Comparison of ENCODE assay signal across 7 cellular contexts in the genomic region with DNA sequence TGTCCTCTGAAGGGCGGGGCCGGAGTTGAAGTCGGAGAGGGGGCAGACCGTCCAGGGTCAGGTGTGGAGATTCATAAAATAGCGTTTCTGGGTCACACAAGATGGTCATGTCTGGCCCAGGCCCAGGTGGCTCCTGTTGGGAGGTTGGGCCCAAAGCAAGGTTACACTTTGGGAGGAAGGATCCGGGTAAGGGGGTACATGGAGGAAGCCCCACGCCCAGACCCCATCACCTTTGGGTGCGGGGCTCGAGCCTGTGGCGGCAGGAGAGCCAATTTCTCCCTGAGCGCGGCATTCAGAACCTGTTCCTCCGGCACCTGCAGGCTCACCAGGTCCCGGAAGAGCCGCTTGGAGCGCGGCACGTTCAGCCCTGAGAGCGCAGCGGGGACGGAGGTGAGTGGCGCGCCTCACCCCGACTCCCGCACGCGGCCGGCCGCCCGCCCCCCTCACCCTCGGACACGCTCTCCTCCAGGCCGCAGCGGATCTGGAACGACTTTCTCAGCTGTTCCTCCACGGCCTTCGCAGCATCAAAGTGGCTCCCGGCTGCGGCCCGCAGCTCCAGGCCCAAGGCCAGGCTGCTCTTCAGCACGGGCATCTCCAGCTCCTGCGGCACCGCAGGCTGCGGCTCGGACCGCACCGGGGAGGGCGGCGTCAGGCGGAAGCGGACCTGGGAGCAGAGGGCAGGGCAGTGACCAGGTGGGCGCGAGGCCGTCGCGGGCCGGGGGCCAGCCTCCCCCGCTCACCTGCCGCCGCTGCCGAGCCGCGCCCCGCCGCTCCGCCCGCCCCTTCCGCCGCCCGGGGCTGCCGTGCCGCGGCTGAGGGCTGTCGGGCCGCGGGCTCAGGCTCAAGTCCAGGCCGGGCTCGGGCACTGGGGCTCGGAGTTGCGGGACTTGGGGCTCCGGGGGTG. TPM values are rescaled to one million over a fixed set of nuclear protein-coding genes. Genes with fewer than 3 reads are reported as not detected.
DNase-seq lines count a peak whose midpoint lies in the region; ATAC-seq, FAIRE-seq and TF ChIP-seq lines count a peak whose summit lies in the region.

No MANE protein-coding gene starts in this region.

- peaks cover 3% of the 10 kb centered on the region for H3K79me1 ChIP-seq in H9 (ENCODE audit: insufficient read depth, low read depth, low read length, poor library complexity, severe bottlenecking)

- DNase-seq in GM12892 (ENCODE audit: insufficient read length) (peak; percentile 53), H9 (peak; percentile 45), MM.1S (peak; percentile 64), epithelial cell of proximal tubule (ENCODE audit: low read depth) (no peak), transverse colon (peak; percentile 64)
- peak; percentile 53 for DNase-seq in activated CD8-positive, alpha-beta memory T cell treated with anti-CD3 and anti-CD28 coated beads, Interleukin-2, amount 50 U/mL, for 4 hours
- DNase-seq in naive thymus-derived CD4-positive, alpha-beta T cell, result peak in 7 of 9 donors; percentile 44 to 57 (median 55)

- H4K20me1 ChIP-seq in H9 (ENCODE audit: control insufficient read depth, insufficient read depth, insufficient read length) (no peaks in the 10 kb centered on the region), MM.1S (ENCODE audit: insufficient read depth, low read length) (no peaks in the 10 kb centered on the region)

- TF ChIP-seq CTCF in H9 (conservative IDR thresholded peaks at IDR 0.05) (no peak), MM.1S (IDR thresholded peaks at IDR 0.05; ENCODE audit: low read length) (no peak), epithelial cell of proximal tubule (conservative IDR thresholded peaks at IDR 0.05; ENCODE audit: low read depth, low read length) (no peak), transverse colon (IDR thresholded peaks at IDR 0.05) (peak in 1 of 5 experiments; percentile 15)

- peak overlapping the region; percentile 99 for H3K4me3 ChIP-seq in MM.1S (ENCODE audit: low read length)
- peak overlapping the region; percentile 83 for H3K4me3 ChIP-seq in epithelial cell of proximal tubule (ENCODE audit: low read depth, low read length)
- H3K4me3 ChIP-seq in naive thymus-derived CD4-positive, alpha-beta T cell (ENCODE audit: low read length), result peak overlapping the region; percentile 89
- H3K4me3 ChIP-seq in transverse colon, result peak overlapping the region; percentile 62 to 94 (median 86)

- peaks cover 35 to 56% (median 37%) of the 10 kb centered on the region in 3 experiments for H3K36me3 Mint-ChIP-seq in H9 (ENCODE audit: insufficient read depth in 1 of 3, low read depth in 3 of 3)
- H3K36me3 Mint-ChIP-seq in naive thymus-derived CD4-positive, alpha-beta T cell, result peaks cover 0 to 30% (median 6%) of the 10 kb centered on the region in 5 donors

- no peak overlapping the region for H2BK5ac ChIP-seq in H9 (ENCODE audit: insufficient read length, low read length)

- H2AFZ ChIP-seq in H9 (ENCODE audit: low read length) (no peak overlapping the region), MM.1S (ENCODE audit: low read length) (peak overlapping the region; percentile 74; the same call in 1 of the 2 replicates)

- peak overlapping the region; percentile 91 for H3K4me2 ChIP-seq in H9 (ENCODE audit: insufficient read depth, insufficient read length, low read length)
- H3K4me2 ChIP-seq in MM.1S (ENCODE audit: low read depth, low read length), result peak overlapping the region; percentile 87

- H3K9me2 ChIP-seq in MM.1S (replicated peaks; ENCODE audit: insufficient read depth, low read length), result no peaks in the 10 kb centered on the region

- no peak overlapping the region for H2BK12ac ChIP-seq in H9 (ENCODE audit: insufficient read length, low read depth, low read length)

- H3K4ac ChIP-seq in H9 (ENCODE audit: low read depth, low read length), result no peak overlapping the region

- TF ChIP-seq EP300 in transverse colon (IDR thresholded peaks at IDR 0.05; ENCODE audit: low read depth), result no peak

- no peak overlapping the region for H3K27ac ChIP-seq in H9 (ENCODE audit: insufficient read length, low read depth, low read length)
- peak overlapping the region; percentile 94 for H3K27ac ChIP-seq in MM.1S (ENCODE audit: low read length)
- H3K27ac ChIP-seq in naive thymus-derived CD4-positive, alpha-beta T cell (ENCODE audit: low read depth, low read length), result peak overlapping the region; percentile 98
- H3K27ac ChIP-seq in transverse colon, result peak overlapping the region; percentile 96 to 98 (median 97)

- no CpG with 5 or more reads among the region's 81 CpGs for WGBS in H9 (ENCODE audit: extremely low coverage, insufficient read length, low lambda C conversion rate)
- WGBS in transverse colon (ENCODE audit: low coverage in 1 of 2), 2 donors, result 2 to 24% methylated on average over 5 to 26 of the region's 81 CpGs

- H3K23ac ChIP-seq in H9 (ENCODE audit: insufficient read length, low read depth, low read length), result no peak overlapping the region

- no peak overlapping the region for H4K8ac ChIP-seq in H9 (replicated peaks; ENCODE audit: insufficient read length, low read depth, low read length)

- H3K36me3 ChIP-seq in MM.1S (replicated peaks; ENCODE audit: insufficient read depth, low read length) (peaks cover 11% of the 10 kb centered on the region; the same call in 1 of the 2 replicates), transverse colon (peaks cover 0 to 12% (median 0%) of the 10 kb centered on the region in 4 donors)
- peaks cover 0 to 36% (median 3%) of the 10 kb centered on the region in 3 experiments for H3K36me3 ChIP-seq in naive thymus-derived CD4-positive, alpha-beta T cell (ENCODE audit: control insufficient read depth in 2 of 3, insufficient read depth in 3 of 3, low read length in 3 of 3)

- peak overlapping the region; percentile 87 to 96 for H3K4me3 Mint-ChIP-seq in H9
- H3K4me3 Mint-ChIP-seq in naive thymus-derived CD4-positive, alpha-beta T cell, result peak overlapping the region; percentile 86 to 100 (median 95)

- H3K9ac ChIP-seq in H9 (ENCODE audit: extremely low read depth, insufficient read length, low read length) (peak overlapping the region; percentile 63), MM.1S (ENCODE audit: low read length) (peak overlapping the region; percentile 98)

- H3K23me2 ChIP-seq in H9 (ENCODE audit: insufficient read length, low read depth, low read length, poor library complexity, severe bottlenecking), result peaks cover 8% of the 10 kb centered on the region

- H3K27me3 ChIP-seq in H9 (ENCODE audit: insufficient read depth, low read length) (no peaks in the 10 kb centered on the region), MM.1S (replicated peaks; ENCODE audit: insufficient read depth, low read length) (no peaks in the 10 kb centered on the region), transverse colon (no peaks in the 10 kb centered on the region)
- H3K27me3 ChIP-seq in naive thymus-derived CD4-positive, alpha-beta T cell (ENCODE audit: control insufficient read depth in 2 of 2, insufficient read depth in 2 of 2, low read length in 2 of 2), result no peaks in the 10 kb centered on the region

- in situ Hi-C loops in transverse colon (cut with MboI; ENCODE audit: low pct_ligation_motif_present in 1 of 4, low pct_unique_long_range_greater_than_20kb in 1 of 4, low sequenced_read_pairs in 3 of 4), result no loop called here

- no peaks in the 10 kb centered on the region for H3K9me3 Mint-ChIP-seq in H9
- peaks cover 0 to 6% (median 0%) of the 10 kb centered on the region in 11 donors for H3K9me3 Mint-ChIP-seq in naive thymus-derived CD4-positive, alpha-beta T cell

- ATAC-seq in naive thymus-derived CD4-positive, alpha-beta T cell, result peak; percentile 26

- H3K9me3 ChIP-seq in H9 (ENCODE audit: control insufficient read depth, low read depth, low read length) (no peaks in the 10 kb centered on the region), MM.1S (replicated peaks; ENCODE audit: insufficient read depth, low read length) (no peaks in the 10 kb centered on the region), transverse colon (no peaks in the 10 kb centered on the region)
- no peaks in the 10 kb centered on the region for H3K9me3 ChIP-seq in naive thymus-derived CD4-positive, alpha-beta T cell (ENCODE audit: control insufficient read depth in 2 of 3, low read length in 3 of 3)

- no peak overlapping the region for H4K5ac ChIP-seq in H9 (ENCODE audit: insufficient read length, low read depth, low read length)

- H3K79me2 ChIP-seq in H9 (ENCODE audit: insufficient read depth, low read length) (no peaks in the 10 kb centered on the region; the same call in 1 of the 2 replicates), MM.1S (ENCODE audit: low read length) (peaks cover 51% of the 10 kb centered on the region)

- CTCF ChIA-PET in naive thymus-derived CD4-positive, alpha-beta T cell (lab: Charles Lee), result interaction anchor here (0.6 to 1.4 kb wide), 3 partner anchors 99 to 1827 kb away, joined by 3 to 4 read pairs (median 3); no protein-coding TSS in a partner anchor

- no peak overlapping the region for H3T11ph ChIP-seq in H9 (ENCODE audit: low read length)

- intact Hi-C loops in naive thymus-derived CD4-positive, alpha-beta T cell (cut with micrococcal nuclease), result loop anchor here (1.0 to 10.0 kb wide), 5 partner anchors 7 to 889 kb away; a partner anchor contains a TSS
- intact Hi-C loops in transverse colon (cut with DNase I; ENCODE audit: low total_unique reads), result no loop called here

- H2BK20ac ChIP-seq in H9 (ENCODE audit: low read depth, low read length, poor library complexity, severe bottlenecking), result no peak overlapping the region

- H2BK120ac ChIP-seq in H9 (ENCODE audit: low read depth, low read length, poor library complexity, severe bottlenecking), result no peak overlapping the region

- peaks cover 44% of the 10 kb centered on the region for H3F3A ChIP-seq in MM.1S (ENCODE audit: insufficient read depth, low read length)

- POLR2A ChIA-PET in naive thymus-derived CD4-positive, alpha-beta T cell (lab: Charles Lee), result interaction anchor here (0.6 to 5.5 kb wide), 19 partner anchors 7 to 335 kb away, joined by 3 to 71 read pairs (median 5); a partner anchor contains a TSS

- TF ChIP-seq POLR2A in GM12892 (IDR thresholded peaks at IDR 0.05; ENCODE audit: low read depth, low read length) (peak; percentile 46; the same call in 1 of the 2 replicates), transverse colon (IDR thresholded peaks at IDR 0.05) (no peak)

- peak overlapping the region; percentile 59 for H3K18ac ChIP-seq in H9 (ENCODE audit: insufficient read length, low read depth, low read length)

- H3K56ac ChIP-seq in H9 (ENCODE audit: insufficient read length, low read depth, low read length), result no peak overlapping the region

- H3K27me3 Mint-ChIP-seq in H9 (ENCODE audit: low read depth), result peaks cover 3% of the 10 kb centered on the region; the same call in 1 of the 2 replicates
- H3K27me3 Mint-ChIP-seq in naive thymus-derived CD4-positive, alpha-beta T cell, result peaks cover 0 to 4% (median 0%) of the 10 kb centered on the region in 5 donors

- peaks cover 42 to 43% of the 10 kb centered on the region in 2 experiments for H3K4me1 Mint-ChIP-seq in H9
- peaks cover 30 to 52% (median 43%) of the 10 kb centered on the region in 7 donors for H3K4me1 Mint-ChIP-seq in naive thymus-derived CD4-positive, alpha-beta T cell

- H2AK5ac ChIP-seq in H9 (ENCODE audit: insufficient read length, low read length), result no peak overlapping the region

- no peak overlapping the region for H4K91ac ChIP-seq in H9 (ENCODE audit: insufficient read length, low read depth, low read length)

- peak overlapping the region; percentile 87 for H3K14ac ChIP-seq in H9 (ENCODE audit: insufficient read depth, low read length)

- H3K4me1 ChIP-seq in H9 (ENCODE audit: insufficient read depth, low read length) (no peaks in the 10 kb centered on the region), MM.1S (ENCODE audit: low read length) (peaks cover 15% of the 10 kb centered on the region; the same call in 1 of the 2 replicates), transverse colon (peaks cover 23 to 42% (median 26%) of the 10 kb centered on the region in 4 donors)
- peaks cover 22 to 36% of the 10 kb centered on the region in 2 donors for H3K4me1 ChIP-seq in naive thymus-derived CD4-positive, alpha-beta T cell (ENCODE audit: control insufficient read depth in 2 of 2, insufficient read depth in 2 of 2, low read length in 2 of 2)

- peak; percentile 54 for FAIRE-seq in GM12892 (lab: Jason Lieb, UNC)

- peak overlapping the region; percentile 94 to 98 (median 97) for H3K27ac Mint-ChIP-seq in H9
- peak overlapping the region; percentile 88 to 99 (median 97) for H3K27ac Mint-ChIP-seq in naive thymus-derived CD4-positive, alpha-beta T cell

- no peak overlapping the region; the same call in 1 of the 2 replicates for H2BK15ac ChIP-seq in H9 (ENCODE audit: low read depth, low read length)

RNA-seq across cellular contexts. Expression of a gene that starts 0.6 kb away (rescaled TPM):
- polyA plus RNA-seq in GM12892 (2012; ENCODE audit: missing spikeins), result 14.3 TPM
- total RNA-seq in H9 (2021) (37.4 and 40.2 TPM in 2 replicates), epithelial cell of proximal tubule (78.6 and 127 TPM in 2 replicates), transverse colon (10 to 100 TPM; 17.1 to 98.4 (median 37.2) TPM)
- 10 to 100 TPM; 33.5 to 80.0 (median 65.7) TPM for total RNA-seq in naive thymus-derived CD4-positive, alpha-beta T cell
- polyA plus RNA-seq in naive thymus-derived CD4-positive, alpha-beta T cell, result 10 to 100 TPM; 25.1 to 52.7 TPM

RNA-seq across cellular contexts. Expression of a gene that starts 6.0 kb away (rescaled TPM):
- polyA plus RNA-seq in GM12892 (2012; ENCODE audit: missing spikeins), result 12.8 TPM
- total RNA-seq in H9 (2021) (68.0 and 69.0 TPM in 2 replicates), epithelial cell of proximal tubule (26.5 and 34.1 TPM in 2 replicates), transverse colon (10 to 100 TPM; 25.9 to 41.9 (median 30.5) TPM)
- total RNA-seq in naive thymus-derived CD4-positive, alpha-beta T cell, result 10 to 100 TPM; 47.9 to 68.2 (median 65.1) TPM
- 10 to 100 TPM; 12.2 to 20.5 TPM for polyA plus RNA-seq in naive thymus-derived CD4-positive, alpha-beta T cell

RNA-seq across cellular contexts. Expression of a gene that starts 7.2 kb away (rescaled TPM):
- 4.3 TPM for polyA plus RNA-seq in GM12892 (2012; ENCODE audit: missing spikeins)
- total RNA-seq in H9 (2021), result 1.1 and 1.3 TPM in 2 replicates
- total RNA-seq in epithelial cell of proximal tubule, result 0.65 and 3.8 TPM in 2 replicates
- total RNA-seq in naive thymus-derived CD4-positive, alpha-beta T cell, result 10 to 100 TPM in 3 of 5 experiments, 1 to 10 TPM in 2; 4.1 to 18.6 (median 10.3) TPM
- polyA plus RNA-seq in naive thymus-derived CD4-positive, alpha-beta T cell, result 1 to 10 TPM; 5.6 to 5.9 TPM
- 1 to 10 TPM in 1 of 4 donors, under 1 TPM in 2, not detected in 1; 0.68 to 2.4 (median 0.80) TPM for total RNA-seq in transverse colon

RNA-seq across cellular contexts. Expression of a gene that starts 28.4 kb away (rescaled TPM):
- 0.95 TPM for polyA plus RNA-seq in GM12892 (2012; ENCODE audit: missing spikeins)
- total RNA-seq in H9 (2021), result 0.39 TPM in 1 of 2 replicates, not detected in the other
- 0.65 TPM in 1 of 2 replicates, not detected in the other for total RNA-seq in epithelial cell of proximal tubule
- 1 to 10 TPM; 1.6 to 7.8 (median 2.2) TPM for total RNA-seq in naive thymus-derived CD4-positive, alpha-beta T cell
- under 1 TPM in 1 of 2 donors, not detected in 1; 0.85 TPM for polyA plus RNA-seq in naive thymus-derived CD4-positive, alpha-beta T cell
- not detected for total RNA-seq in transverse colon

RNA-seq across cellular contexts. Expression of a gene that starts 43.4 kb away (rescaled TPM):
- polyA plus RNA-seq in GM12892 (2012; ENCODE audit: missing spikeins), result 12.6 TPM
- total RNA-seq in H9 (2021), result 17.2 and 17.5 TPM in 2 replicates
- total RNA-seq in epithelial cell of proximal tubule, result 36.6 and 45.4 TPM in 2 replicates
- 100 to 1,000 TPM in 4 of 5 experiments, 10 to 100 TPM in 1; 75.6 to 124 (median 115) TPM for total RNA-seq in naive thymus-derived CD4-positive, alpha-beta T cell
- polyA plus RNA-seq in naive thymus-derived CD4-positive, alpha-beta T cell, result 10 to 100 TPM; 23.7 to 30.1 TPM
- total RNA-seq in transverse colon, result 100 to 1,000 TPM in 1 of 4 donors, 10 to 100 TPM in 3; 41.6 to 101 (median 67.6) TPM
